In the genomic region with DNA sequence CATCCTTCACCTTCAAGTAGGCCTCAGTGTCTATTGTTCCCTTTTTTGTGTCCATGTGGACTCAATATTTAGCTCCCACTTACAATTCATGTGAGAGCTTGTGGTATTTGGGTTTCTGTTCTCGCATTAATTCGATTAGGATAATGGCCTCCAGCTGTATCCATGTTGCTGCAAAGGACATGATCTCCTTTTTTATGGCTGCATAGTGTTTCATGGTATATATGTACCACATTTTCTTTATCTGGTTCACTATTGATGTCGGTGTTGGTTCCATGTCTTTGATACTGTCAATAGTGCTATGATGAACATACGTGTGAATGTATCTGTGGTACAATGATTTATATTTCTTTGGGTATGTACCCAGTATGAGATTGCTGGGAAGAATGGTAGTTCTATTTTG, we compare ENCODE assay signal across 22 cellular contexts.
DNase-seq lines count a peak whose midpoint lies in the region; ATAC-seq, FAIRE-seq and TF ChIP-seq lines count a peak whose summit lies in the region.
"Had no signal": no experiment of that assay in that cellular context is flagged by ENCODE, and none has a peak within 500 bp of the region (broad histone marks: within the 10 kb centered on the region; RNA-seq: fewer than 3 reads in every experiment).

No MANE protein-coding gene starts in this region.

- H3K18ac ChIP-seq in H1 (ENCODE audit: extremely low read depth, low read length): no peak overlapping the region

- no peak overlapping the region for H3K56ac ChIP-seq in H1 (replicated peaks; ENCODE audit: insufficient read length, low read depth, low read length)

- H3K36me3 Mint-ChIP-seq in CD4-positive, alpha-beta T cell (ENCODE audit: low read depth): no peaks in the 10 kb centered on the region
- H3K36me3 Mint-ChIP-seq: CD14-positive monocyte; CD4-positive, CD25-positive, alpha-beta regulatory T cell; CD8-positive, alpha-beta T cell had no signal

- no peak for FAIRE-seq in H1 (lab: Jason Lieb, UNC)
- FAIRE-seq: A204.1, D721Med, G401.6, GM12891, GM19239 had no signal

- TF ChIP-seq POLR2A in H1 (IDR thresholded peaks at IDR 0.05; ENCODE audit: control extremely low read depth in 1 of 2, low read depth in 2 of 2, low read length in 2 of 2) (no peak), erythroblast (IDR thresholded peaks at IDR 0.05; ENCODE audit: low read length) (no peak)

- H3K79me2 ChIP-seq in PC-9 (ENCODE audit: low read depth) (no peaks in the 10 kb centered on the region), H1 (ENCODE audit: control insufficient read depth in 1 of 2, insufficient read depth in 2 of 2, low read length in 2 of 2) (no peaks in the 10 kb centered on the region)

- H2BK20ac ChIP-seq in H1 (ENCODE audit: low read length): no peak overlapping the region

- H3K27ac ChIP-seq in HEK293 (ENCODE audit: extremely low read depth, low read depth, low read length) (no peak overlapping the region), PC-9 (peak overlapping the region; percentile 72), H1 (ENCODE audit: low read depth, low read length) (no peak overlapping the region)
- H3K27ac ChIP-seq in CD4-positive, alpha-beta T cell (ENCODE audit: low read depth, low read length): no peak overlapping the region
- H3K27ac ChIP-seq: BLaER1 had no signal

- 90% methylated on average over 4 of the region's 4 CpGs; no CpG with 5 or more reads in 1 of the 2 experiments for WGBS in H1 (ENCODE audit: extremely low coverage in 1 of 2, insufficient coverage in 1 of 2, insufficient read length in 1 of 2, insufficient replicate concordance in 2 of 2, low coverage in 1 of 2, low lambda C conversion rate in 2 of 2, missing lambda C conversion rate in 1 of 2), 2 experiments

- no peaks in the 10 kb centered on the region for H3K9me2 ChIP-seq in PC-9 (ENCODE audit: insufficient read depth)

- H3K23me2 ChIP-seq in H1 (ENCODE audit: low read depth, low read length): no peaks in the 10 kb centered on the region

- no peaks in the 10 kb centered on the region for H3K9me3 Mint-ChIP-seq in CD4-positive, alpha-beta T cell
- H3K9me3 Mint-ChIP-seq: CD8-positive, alpha-beta T cell had no signal

- TF ChIP-seq CTCF in HEK293 (tag by site-specific recombination; IDR thresholded peaks at IDR 0.05): no peak
- TF ChIP-seq CTCF in PC-9 (conservative IDR thresholded peaks at IDR 0.05): no peak
- TF ChIP-seq CTCF in H1 (IDR thresholded peaks at IDR 0.05; ENCODE audit: control extremely low read depth in 1 of 3, insufficient read depth in 1 of 3, low read depth in 1 of 3, low read length in 3 of 3): no peak
- no peak for TF ChIP-seq CTCF in CD4-positive, alpha-beta T cell (IDR thresholded peaks at IDR 0.05)

- H2BK12ac ChIP-seq in H1 (ENCODE audit: low read depth, low read length): no peak overlapping the region

- no peak overlapping the region for H2BK5ac ChIP-seq in H1 (ENCODE audit: low read depth, low read length)

- DNase-seq in PC-9 (no peak), H1 (ENCODE audit: low read depth in 1 of 2, low spot score in 2 of 2) (no peak), erythroblast (lab: John Stamatoyannopoulos, UW) (no peak)
- DNase-seq in CD4-positive, alpha-beta T cell: no peak
- DNase-seq: 8988T; ACHN; BE2C; C1 segment of cervical spinal cord; Caco-2; Calu3; CD4-positive, CD25-positive, alpha-beta regulatory T cell; CD8-positive, alpha-beta T cell; DMS79 treated with DMSO at 0.1 percent for 48 hours; GF-D8 had no signal

- POLR2A ChIA-PET in HEK293 (lab: Yijun Ruan, JAX) (no interaction called here), PC-9 (lab: Charles Lee; ENCODE audit: unreplicated experiment) (interaction anchor here (0.7 kb wide), 1 partner anchor 144 kb away, joined by 4 read pairs; no protein-coding TSS in a partner anchor), H1 (lab: Charles Lee; ENCODE audit: partially characterized antibody) (no interaction called here)
- POLR2A ChIA-PET in CD4-positive, alpha-beta T cell (lab: Charles Lee): no interaction called here

- H3K9ac ChIP-seq in H1 (replicated peaks in 1 of 4; ENCODE audit: extremely low read depth in 1 of 4, low read depth in 3 of 4, low read length in 3 of 4): no peak overlapping the region
- H3K9ac ChIP-seq: BLaER1 had no signal

- no peak for TF ChIP-seq EP300 in H1 (IDR thresholded peaks at IDR 0.05; ENCODE audit: borderline replicate concordance in 1 of 2, low read depth in 2 of 2, low read length in 2 of 2)

- intact Hi-C loops in PC-9 (cut with micrococcal nuclease; ENCODE audit: unreplicated experiment): no loop called here
- intact Hi-C loops in CD4-positive, alpha-beta T cell (cut with DNase I, micrococcal nuclease): no loop called here

- H2BK15ac ChIP-seq in H1 (ENCODE audit: low read length): no peak overlapping the region

- peaks cover 15% of the 10 kb centered on the region for H3K27me3 Mint-ChIP-seq in CD4-positive, alpha-beta T cell

- peaks cover 16% of the 10 kb centered on the region; the same call in 1 of the 2 replicates for H3F3A ChIP-seq in PC-9 (ENCODE audit: insufficient read depth, low read depth)

- no peaks in the 10 kb centered on the region for H3K36me3 ChIP-seq in HEK293 (ENCODE audit: control insufficient read depth in 2 of 2, insufficient read depth in 1 of 2, low read length in 2 of 2)
- H3K36me3 ChIP-seq in PC-9 (ENCODE audit: low read depth): no peaks in the 10 kb centered on the region
- no peaks in the 10 kb centered on the region for H3K36me3 ChIP-seq in H1 (ENCODE audit: control insufficient read depth in 2 of 4, insufficient read depth in 4 of 4, low read length in 3 of 4)
- H3K36me3 ChIP-seq: BE2C, BLaER1 had no signal

- H2AFZ ChIP-seq in PC-9 (no peak overlapping the region), H1 (ENCODE audit: low read length) (no peak overlapping the region)

- CTCF ChIA-PET in HEK293 (lab: Yijun Ruan, JAX): no interaction called here
- CTCF ChIA-PET in PC-9 (lab: Charles Lee): interaction anchor here (0.6 kb wide), 1 partner anchor 112 kb away, joined by 3 read pairs; no protein-coding TSS in a partner anchor
- CTCF ChIA-PET in H1 (lab: Charles Lee; ENCODE audit: partially characterized antibody): interaction anchor here (0.6 kb wide), 1 partner anchor 577 kb away, joined by 3 read pairs; no protein-coding TSS in a partner anchor
- CTCF ChIA-PET in CD4-positive, alpha-beta T cell (lab: Charles Lee): no interaction called here

- H2BK120ac ChIP-seq in H1 (replicated peaks; ENCODE audit: low read depth, low read length): no peak overlapping the region

- H3K27me3 ChIP-seq in PC-9 (ENCODE audit: insufficient read depth, low read depth) (no peaks in the 10 kb centered on the region), H1 (replicated peaks in 1 of 4; ENCODE audit: control insufficient read depth in 3 of 4, extremely low read depth in 1 of 4, insufficient read depth in 3 of 4, low read length in 3 of 4) (peaks cover 0 to 2% (median 0%) of the 10 kb centered on the region in 4 experiments; a peak in 1 of 7 replicates)
- no peaks in the 10 kb centered on the region for H3K27me3 ChIP-seq in CD4-positive, alpha-beta T cell (ENCODE audit: control insufficient read depth, insufficient read depth, low read length)
- H3K27me3 ChIP-seq: BE2C, BLaER1 had no signal

- H3K4me3 ChIP-seq in HEK293 (ENCODE audit: low read depth, low read length): no peak overlapping the region
- H3K4me3 ChIP-seq in PC-9: no peak overlapping the region
- H3K4me3 ChIP-seq in H1 (ENCODE audit: extremely low read depth in 1 of 4, insufficient read depth in 2 of 4, low read depth in 3 of 4, low read length in 4 of 4): no peak overlapping the region
- H3K4me3 ChIP-seq: BLaER1 had no signal

- H3K4me1 Mint-ChIP-seq in CD4-positive, alpha-beta T cell (ENCODE audit: low read depth): no peaks in the 10 kb centered on the region
- H3K4me1 Mint-ChIP-seq: CD14-positive monocyte; CD4-positive, CD25-positive, alpha-beta regulatory T cell had no signal

- H3K23ac ChIP-seq in H1 (ENCODE audit: insufficient read length): no peak overlapping the region

- H2AK5ac ChIP-seq in H1 (ENCODE audit: low read depth, low read length): no peak overlapping the region

- TF ChIP-seq RAD21 in H1 (IDR thresholded peaks at IDR 0.05 in 1 of 2, conservative IDR thresholded peaks at IDR 0.05 in 1 of 2; ENCODE audit: low read depth in 2 of 2, low read length in 2 of 2): no peak

- H3K27ac Mint-ChIP-seq in CD4-positive, alpha-beta T cell: no peak overlapping the region
- H3K27ac Mint-ChIP-seq: CD14-positive monocyte; CD4-positive, CD25-positive, alpha-beta regulatory T cell; CD8-positive, alpha-beta T cell had no signal

- no peak overlapping the region for H4K5ac ChIP-seq in H1 (ENCODE audit: insufficient read length, low read depth, low read length)

- H3K14ac ChIP-seq in H1 (ENCODE audit: insufficient read length): no peak overlapping the region

- no TSS peak for BruUV-seq in PC-9 (replicated peaks; lab: Mats Ljungman, UMichigan)

- H4K20me1 ChIP-seq in PC-9 (ENCODE audit: insufficient read depth) (no peaks in the 10 kb centered on the region), H1 (replicated peaks in 1 of 2; ENCODE audit: control insufficient read depth in 1 of 2, insufficient read depth in 2 of 2, low read length in 2 of 2) (no peaks in the 10 kb centered on the region)
- H4K20me1 ChIP-seq: BLaER1 had no signal

- no peak for ATAC-seq in CD4-positive, alpha-beta T cell (ENCODE audit: poor library complexity)
- ATAC-seq: CD8-positive, alpha-beta T cell had no signal

- H3K9me3 ChIP-seq in HEK293 (ENCODE audit: control insufficient read depth, insufficient read depth, low read depth, low read length): no peaks in the 10 kb centered on the region
- no peaks in the 10 kb centered on the region for H3K9me3 ChIP-seq in PC-9 (ENCODE audit: insufficient read depth, low read depth)
- H3K9me3 ChIP-seq in H1 (ENCODE audit: insufficient read depth in 2 of 2, low read depth in 1 of 2, low read length in 1 of 2): no peaks in the 10 kb centered on the region
- no peaks in the 10 kb centered on the region for H3K9me3 ChIP-seq in CD4-positive, alpha-beta T cell (ENCODE audit: control insufficient read depth, low read length)
- H3K9me3 ChIP-seq: BE2C, BLaER1, Caco-2 had no signal

- H3K79me1 ChIP-seq in H1 (ENCODE audit: low read depth, low read length): no peaks in the 10 kb centered on the region

- H3K4ac ChIP-seq in H1 (replicated peaks; ENCODE audit: insufficient read length, low read depth, low read length): no peak overlapping the region

- no peak overlapping the region for H3K4me3 Mint-ChIP-seq in CD4-positive, alpha-beta T cell
- H3K4me3 Mint-ChIP-seq: CD14-positive monocyte; CD4-positive, CD25-positive, alpha-beta regulatory T cell; CD8-positive, alpha-beta T cell had no signal

- H4K8ac ChIP-seq in H1 (ENCODE audit: extremely low read depth, insufficient read depth, low read length): no peak overlapping the region

- H3K4me2 ChIP-seq in PC-9 (0 out of 2 replicates have a peak overlapping the region, but pooled peaks have one; percentile 39), H1 (ENCODE audit: insufficient read depth in 1 of 2, low read depth in 2 of 2, low read length in 2 of 2) (no peak overlapping the region)
- H3K4me2 ChIP-seq: BLaER1 had no signal

- H3K4me1 ChIP-seq in HEK293 (ENCODE audit: control insufficient read depth, insufficient read depth, low read length): no peaks in the 10 kb centered on the region
- peaks cover 49% of the 10 kb centered on the region for H3K4me1 ChIP-seq in PC-9 (replicated peaks; ENCODE audit: insufficient read depth)
- peaks cover 2 to 12% (median 8%) of the 10 kb centered on the region in 4 experiments; a peak in 5 of 7 replicates for H3K4me1 ChIP-seq in H1 (replicated peaks in 1 of 4; ENCODE audit: control insufficient read depth in 3 of 4, insufficient read depth in 4 of 4, low read length in 3 of 4)
- H3K4me1 ChIP-seq: BE2C, BLaER1, Caco-2 had no signal

- H4K91ac ChIP-seq in H1 (replicated peaks; ENCODE audit: insufficient read length, low read length): no peak overlapping the region

Comparison
In these comparisons a context has a peak if more than half of its experiments do, and no peak if none do; other contexts are left out.
1. CTCF ChIA-PET loops: an anchor here in PC-9 (0.6 kb wide) and H1 (0.6 kb wide); none called in HEK293 and CD4-positive, alpha-beta T cell.